Comparison of ENCODE assay signal across 17 cellular contexts in the genomic region with DNA sequence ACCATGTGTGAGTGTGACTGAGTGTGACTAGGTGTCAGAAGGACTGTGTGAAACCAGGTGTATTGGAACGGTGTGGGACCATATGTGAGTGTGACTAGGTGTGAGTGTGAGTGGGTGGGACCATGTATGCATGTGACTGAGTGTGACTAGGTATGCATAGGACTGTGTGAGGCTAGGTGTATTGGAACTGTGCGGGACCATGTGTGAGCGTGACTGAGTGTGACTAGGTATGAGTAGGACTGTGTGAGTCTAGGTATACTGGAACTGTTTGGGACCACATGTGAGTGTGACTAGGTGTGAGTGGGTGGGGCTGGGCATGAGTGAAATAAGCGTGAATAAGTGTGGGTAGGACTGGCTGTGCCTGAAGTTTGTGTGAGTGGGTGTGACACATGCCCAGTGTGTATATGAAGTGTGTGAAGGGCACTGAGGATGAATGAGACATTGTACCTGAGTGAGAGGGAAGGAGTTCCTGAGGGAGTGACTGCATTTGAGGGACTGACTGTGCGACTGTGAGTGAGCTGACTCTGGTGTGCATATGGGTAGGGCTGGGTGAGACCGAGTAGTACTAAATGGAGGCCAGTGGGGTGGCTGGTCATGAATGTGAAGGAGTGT.
DNase-seq lines count a peak whose midpoint lies in the region; ATAC-seq, FAIRE-seq and TF ChIP-seq lines count a peak whose summit lies in the region.
"Had no signal": no experiment of that assay in that cellular context is flagged by ENCODE, and none has a peak within 500 bp of the region (broad histone marks: within the 10 kb centered on the region; RNA-seq: fewer than 3 reads in every experiment).

No MANE protein-coding gene starts in this region.

- H3K4me3 ChIP-seq in IMR-90 (ENCODE audit: insufficient read depth, low read depth, low read length): no peak overlapping the region
- H3K4me3 ChIP-seq: SJCRH30 had no signal

- peaks cover 7% of the 10 kb centered on the region; the same call in 1 of the 2 replicates for H3K9me1 ChIP-seq in IMR-90 (ENCODE audit: insufficient read depth, low read length)

- H3K27ac Mint-ChIP-seq in neural crest cell (ENCODE audit: unreplicated experiment): peak overlapping the region; percentile 29
- H3K27ac Mint-ChIP-seq in activated CD4-positive, alpha-beta memory T cell treated with anti-CD3 and anti-CD28 coated beads for 36 hours: no peak overlapping the region

- BruUV-seq in IMR-90 (replicated peaks; lab: Mats Ljungman, UMichigan): no TSS peak

- H2BK120ac ChIP-seq in IMR-90 (ENCODE audit: low read depth, low read length): no peak overlapping the region

- TF ChIP-seq RAD21 in IMR-90 (IDR thresholded peaks at IDR 0.05; ENCODE audit: low read length): no peak

- no peak overlapping the region for H4K91ac ChIP-seq in IMR-90 (ENCODE audit: insufficient read depth, low read depth, low read length)

- intact Hi-C loops in IMR-90 (cut with micrococcal nuclease): no loop called here
- intact Hi-C loops in activated CD4-positive, alpha-beta memory T cell treated with anti-CD3 and anti-CD28 coated beads for 36 hours (cut with micrococcal nuclease): no loop called here

- H2BK5ac ChIP-seq in IMR-90 (ENCODE audit: low read depth, low read length, poor library complexity, severe bottlenecking): no peak overlapping the region

- POLR2A ChIA-PET in IMR-90 (lab: Charles Lee; ENCODE audit: unreplicated experiment): no interaction called here
- POLR2A ChIA-PET in activated CD4-positive, alpha-beta memory T cell treated with anti-CD3 and anti-CD28 coated beads for 36 hours (lab: Charles Lee): no interaction called here

- no peak overlapping the region for H3K9ac ChIP-seq in IMR-90 (ENCODE audit: low read depth, low read length)

- no peak overlapping the region for H2AK5ac ChIP-seq in IMR-90 (ENCODE audit: low read depth, low read length)

- H3K27me3 Mint-ChIP-seq in neural crest cell (ENCODE audit: low read depth): no peaks in the 10 kb centered on the region
- peaks cover 3% of the 10 kb centered on the region for H3K27me3 Mint-ChIP-seq in activated CD4-positive, alpha-beta memory T cell treated with anti-CD3 and anti-CD28 coated beads for 36 hours

- H3K56ac ChIP-seq in IMR-90 (ENCODE audit: extremely low read depth, insufficient read depth, low read length): no peak overlapping the region

- no peak overlapping the region for H2BK20ac ChIP-seq in IMR-90 (ENCODE audit: low read depth, low read length)

- no peaks in the 10 kb centered on the region for H3K9me3 ChIP-seq in IMR-90 (ENCODE audit: control insufficient read depth, insufficient read depth, low read length)
- H3K9me3 ChIP-seq: Caco-2 had no signal

- no peak overlapping the region for H3K18ac ChIP-seq in IMR-90 (ENCODE audit: low read depth, low read length)

- dilution Hi-C loops in IMR-90 (cut with HindIII; ENCODE audit: low sequenced_read_pairs, unreplicated experiment): no loop called here

- no peaks in the 10 kb centered on the region for H3K36me3 Mint-ChIP-seq in neural crest cell (ENCODE audit: low read depth)
- no peaks in the 10 kb centered on the region for H3K36me3 Mint-ChIP-seq in activated CD4-positive, alpha-beta memory T cell treated with anti-CD3 and anti-CD28 coated beads for 36 hours

- TF ChIP-seq CTCF in IMR-90 (conservative IDR thresholded peaks at IDR 0.05; ENCODE audit: low read depth, low read length): no peak
- TF ChIP-seq CTCF in neural crest cell (conservative IDR thresholded peaks at IDR 0.05): no peak

- in situ Hi-C loops in IMR-90 (cut with MboI; ENCODE audit: low sequenced_read_pairs): no loop called here

- no peaks in the 10 kb centered on the region for H3K4me1 Mint-ChIP-seq in neural crest cell
- H3K4me1 Mint-ChIP-seq in activated CD4-positive, alpha-beta memory T cell treated with anti-CD3 and anti-CD28 coated beads for 36 hours (ENCODE audit: low read depth): no peaks in the 10 kb centered on the region

- no peaks in the 10 kb centered on the region; the same call in 1 of the 2 replicates for H3K27me3 ChIP-seq in IMR-90 (ENCODE audit: control insufficient read depth, insufficient read depth, low read length)
- H3K27me3 ChIP-seq: SJCRH30 had no signal

- WGBS in IMR-90 (ENCODE audit: extremely low coverage in 2 of 2, insufficient read length in 1 of 2), 2 experiments: 89% methylated on average over 4 of the region's 6 CpGs; no CpG with 5 or more reads in 1 of the 2 experiments

- H3K79me1 ChIP-seq in IMR-90 (ENCODE audit: low read depth in 1 of 2, low read length in 2 of 2): no peaks in the 10 kb centered on the region

- no peak overlapping the region for H3K27ac ChIP-seq in IMR-90 (ENCODE audit: insufficient read depth, low read length)
- H3K27ac ChIP-seq: SJCRH30 had no signal

- no peaks in the 10 kb centered on the region for H4K20me1 ChIP-seq in IMR-90 (ENCODE audit: insufficient read depth, low read length)

- H3K9me3 Mint-ChIP-seq in neural crest cell: peaks cover 7% of the 10 kb centered on the region
- no peaks in the 10 kb centered on the region for H3K9me3 Mint-ChIP-seq in activated CD4-positive, alpha-beta memory T cell treated with anti-CD3 and anti-CD28 coated beads for 36 hours

- H2AK9ac ChIP-seq in IMR-90 (replicated peaks; ENCODE audit: low read depth, low read length, poor library complexity): peak overlapping the region; percentile 42

- H3K4me3 Mint-ChIP-seq in neural crest cell: no peak overlapping the region
- no peak overlapping the region for H3K4me3 Mint-ChIP-seq in activated CD4-positive, alpha-beta memory T cell treated with anti-CD3 and anti-CD28 coated beads for 36 hours

- no peak overlapping the region for H4K5ac ChIP-seq in IMR-90 (ENCODE audit: low read depth, low read length)

- no peak overlapping the region for H4K8ac ChIP-seq in IMR-90 (ENCODE audit: low read depth in 2 of 2, low read length in 2 of 2)

- TF ChIP-seq POLR2A in IMR-90 (IDR thresholded peaks at IDR 0.05; ENCODE audit: low read depth, low read length): no peak

- no peak for ATAC-seq in IMR-90 (ENCODE audit: low read depth)
- ATAC-seq in esophagus mucosa: peak; percentile 26

- H3K23ac ChIP-seq in IMR-90 (ENCODE audit: low read depth, low read length): no peak overlapping the region

- H2AFZ ChIP-seq in IMR-90 (replicated peaks; ENCODE audit: low read length, poor library complexity): peak overlapping the region; percentile 33

- CTCF ChIA-PET in IMR-90 (lab: Yijun Ruan, JAX): no interaction called here
- CTCF ChIA-PET in activated CD4-positive, alpha-beta memory T cell treated with anti-CD3 and anti-CD28 coated beads for 36 hours (lab: Charles Lee): no interaction called here

- no peak overlapping the region for H2BK15ac ChIP-seq in IMR-90 (ENCODE audit: low read depth, low read length)

- DNase-seq in IMR-90 (no peak), neural crest cell (ENCODE audit: low read depth, low spot score) (no peak), urothelium cell line (ENCODE audit: low spot score) (no peak), NCI-H2171 treated with DMSO at 0.1 percent for 48 hours (lab: John Stamatoyannopoulos, UW) (no peak)
- DNase-seq in stimulated activated naive CD4-positive, alpha-beta T cell (lab: John Stamatoyannopoulos, UW): no peak
- DNase-seq in activated CD4-positive, alpha-beta memory T cell treated with anti-CD3 and anti-CD28 coated beads for 36 hours: no peak
- DNase-seq: ACHN, Caco-2, HCEC 1CT, KG1, NCI-H1417 treated with DMSO at 0.1 percent for 48 hours, NCI-H2029 treated with DMSO at 0.1 percent for 48 hours, NCI-H774, RPMI8226, SJCRH30 had no signal

- no peaks in the 10 kb centered on the region for H3K4me1 ChIP-seq in IMR-90 (ENCODE audit: control insufficient read depth, insufficient read depth, low read length)

- no peak overlapping the region for H3K14ac ChIP-seq in IMR-90 (replicated peaks; ENCODE audit: low read depth, low read length)

- no peaks in the 10 kb centered on the region for H3K36me3 ChIP-seq in IMR-90 (ENCODE audit: control insufficient read depth, insufficient read depth, low read length)
- H3K36me3 ChIP-seq: SJCRH30 had no signal

- peak; percentile 52 for FAIRE-seq in urothelium cell line (lab: Jason Lieb, UNC)
- FAIRE-seq: GM18507 had no signal

- no peak overlapping the region for H3K4me2 ChIP-seq in IMR-90 (ENCODE audit: low read depth, low read length)

- H3K4ac ChIP-seq in IMR-90 (ENCODE audit: low read depth, low read length): no peak overlapping the region

TF ChIP-seq in IMR-90, 13 proteins besides CTCF, POLR2A, EP300 and RAD21:
- TF ChIP-seq MAFK (IDR thresholded peaks at IDR 0.05; ENCODE audit: low read depth, low read length): no peak
